ENCODE assay signal across 8 cellular contexts in the genomic region with DNA sequence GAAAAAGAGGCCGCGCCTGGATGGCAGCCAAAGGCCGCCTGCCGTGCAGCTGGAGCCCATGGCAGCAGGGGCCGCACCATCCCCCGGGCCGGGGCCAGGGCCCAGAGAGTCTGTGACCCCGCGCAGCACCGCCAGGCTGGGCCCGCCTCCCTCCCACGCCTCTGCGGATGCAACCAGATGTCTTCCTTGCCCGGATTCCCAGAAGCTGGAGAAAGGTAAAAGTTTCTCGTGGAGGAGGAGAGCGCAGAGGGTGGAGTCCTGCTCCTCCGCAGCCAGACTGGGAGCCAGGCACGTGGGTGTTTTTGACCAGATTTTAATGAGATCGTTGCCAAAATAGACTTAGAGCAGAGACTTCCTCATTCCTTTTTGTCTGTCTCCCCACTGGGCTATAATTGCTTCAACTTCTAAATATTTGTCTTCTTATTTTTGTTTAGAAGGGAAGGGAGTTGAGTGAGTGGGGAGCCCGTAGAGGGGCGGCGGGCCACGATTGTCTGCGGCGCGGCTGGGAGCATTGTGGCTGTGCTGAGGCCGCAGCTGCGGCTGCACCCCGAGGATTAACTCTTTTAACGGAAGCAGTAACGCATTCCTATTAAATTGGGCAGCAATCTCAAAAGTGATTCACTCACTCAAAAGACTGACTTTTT. TPM values are rescaled to one million over a fixed set of nuclear protein-coding genes. Genes with fewer than 3 reads are reported as not detected.
DNase-seq lines count a peak whose midpoint lies in the region; ATAC-seq and TF ChIP-seq lines count a peak whose summit lies in the region.

No MANE protein-coding gene starts in this region.

- ATAC-seq in HG02870 (IDR thresholded peaks at IDR 0.05; ENCODE audit: unreplicated experiment), result no peak
- no peak for ATAC-seq in HG02610 (IDR thresholded peaks at IDR 0.05; ENCODE audit: unreplicated experiment)
- ATAC-seq in HG03378 (IDR thresholded peaks at IDR 0.05; ENCODE audit: unreplicated experiment), result no peak
- ATAC-seq in HG03139 (IDR thresholded peaks at IDR 0.05; ENCODE audit: unreplicated experiment), result no peak

- H3K4me3 Mint-ChIP-seq in brain, result peak overlapping the region; percentile 68 to 89 (median 79)

- TF ChIP-seq CTCF in brain (conservative IDR thresholded peaks at IDR 0.05), result no peak
- no peak for TF ChIP-seq CTCF in tibial artery (IDR thresholded peaks at IDR 0.05)

- no peaks in the 10 kb centered on the region for H3K27me3 ChIP-seq in tibial artery

- peaks cover 0 to 44% (median 34%) of the 10 kb centered on the region in 4 donors for H3K4me1 ChIP-seq in tibial artery

- DNase-seq in Kasumi-1 (lab: John Stamatoyannopoulos, UW) (peak; percentile 74 to 82), kidney glomerular epithelial cell (lab: John Stamatoyannopoulos, UW) (peak; percentile 66), tibial artery (peak; percentile 52 to 85)

- no peaks in the 10 kb centered on the region for H3K9me3 Mint-ChIP-seq in brain

- H3K36me3 Mint-ChIP-seq in brain, result peaks cover 74% of the 10 kb centered on the region

- H3K9me3 ChIP-seq in tibial artery, result no peaks in the 10 kb centered on the region

- H3K27ac ChIP-seq in tibial artery, result peak overlapping the region; percentile 73 to 77

- peaks cover 28 to 72% (median 59%) of the 10 kb centered on the region in 3 donors for H3K36me3 ChIP-seq in tibial artery

- intact Hi-C loops in tibial artery (cut with DNase I; ENCODE audit: low total_unique reads), result no loop called here

- H3K4me1 Mint-ChIP-seq in brain, result peaks cover 95% of the 10 kb centered on the region

- no peaks in the 10 kb centered on the region for H3K27me3 Mint-ChIP-seq in brain

- H3K4me3 ChIP-seq in tibial artery, result peak overlapping the region; percentile 36 to 49

- peak overlapping the region; percentile 79 to 98 (median 93) for H3K27ac Mint-ChIP-seq in brain

RNA-seq across cellular contexts. Expression of a gene that starts 22.8 kb away (rescaled TPM):
- 275 TPM for polyA plus RNA-seq in brain (ENCODE audit: insufficient read depth, low read depth, low replicate concordance)

RNA-seq across cellular contexts. Expression of a gene that starts 40.4 kb away (rescaled TPM):
- polyA plus RNA-seq in brain (ENCODE audit: insufficient read depth, low read depth, low replicate concordance), result 146 TPM

RNA-seq across cellular contexts. Expression of a gene that starts 46.4 kb away (rescaled TPM):
- 81.4 TPM for polyA plus RNA-seq in brain (ENCODE audit: insufficient read depth, low read depth, low replicate concordance)
